34 cellular contexts compared by ENCODE assay signal in genomic region chr13:43193789-43194188, GRCh38.
"Had no signal": no experiment of that assay in that cellular context is flagged by ENCODE, and none has a peak within 500 bp of the region (broad histone marks: within the 10 kb centered on the region; RNA-seq: fewer than 3 reads in every experiment).

No MANE protein-coding gene starts in this region.

- H3K36me3 ChIP-seq: ascending aorta had no signal

- H3K4me3 Mint-ChIP-seq: activated B cell treated with CpG ODN at 0.5 μM for 24 hours; activated CD4-positive, alpha-beta memory T cell treated with anti-CD3 and anti-CD28 coated beads for 36 hours; activated CD4-positive, alpha-beta T cell treated with anti-CD3 and anti-CD28 coated beads, Interleukin-2, amount 10 ng/mL, durations not matched to agents 24 days and 14 days; activated CD8-positive, alpha-beta memory T cell treated with anti-CD3 and anti-CD28 coated beads, Interleukin-2, amount 10 ng/mL, durations not matched to agents 7 days and 5 days; activated CD8-positive, alpha-beta T cell treated with anti-CD3 and anti-CD28 coated beads for 36 hours; activated naive CD4-positive, alpha-beta T cell treated with anti-CD3 and anti-CD28 coated beads, Interleukin-2, amount 10 ng/mL, durations not matched to agents 7 days and 5 days; activated naive CD4-positive, alpha-beta T cell treated with anti-CD3 and anti-CD28 coated beads, Interleukin-2, amount 50 U/mL, for 24 hours; activated naive CD8-positive, alpha-beta T cell; activated naive CD8-positive, alpha-beta T cell treated with anti-CD3 and anti-CD28 coated beads, Interleukin-2, amount 10 ng/mL, durations not matched to agents 7 days and 5 days; activated naive CD8-positive, alpha-beta T cell treated with anti-CD3 and anti-CD28 coated beads, Interleukin-2, amount 50 U/mL, for 24 hours; activated T-cell treated with anti-CD3 and anti-CD28 coated beads, Interleukin-2, amount 50 U/mL, for 24 hours; brain; central memory CD8-positive, alpha-beta T cell; T-helper 1 cell treated with Interleukin-12 subunit alpha and Interleukin-12 subunit beta and Interleukin-4 antibody, amounts not matched to agents 30 μg/mL and 1 μg/mL, for 36 hours; T-helper 2 cell treated with Interferon-gamma antibody and Interleukin-4, amounts not matched to agents 5 μg/mL and 100 μg/mL, for 36 hours had no signal

- H3K27ac ChIP-seq: ascending aorta, VCaP had no signal

- H3K4me3 ChIP-seq: ascending aorta had no signal

- H3K27me3 Mint-ChIP-seq: activated naive CD4-positive, alpha-beta T cell treated with anti-CD3 and anti-CD28 coated beads, Interleukin-2, amount 10 ng/mL, durations not matched to agents 7 days and 5 days; activated naive CD8-positive, alpha-beta T cell; brain had no signal

- H3K9me3 Mint-ChIP-seq: activated B cell treated with CpG ODN at 0.5 μM for 24 hours; activated CD4-positive, alpha-beta memory T cell treated with anti-CD3 and anti-CD28 coated beads for 36 hours; activated CD4-positive, alpha-beta T cell treated with anti-CD3 and anti-CD28 coated beads, Interleukin-2, amount 10 ng/mL, durations not matched to agents 24 days and 14 days; activated CD8-positive, alpha-beta T cell treated with anti-CD3 and anti-CD28 coated beads for 36 hours; activated naive CD4-positive, alpha-beta T cell treated with anti-CD3 and anti-CD28 coated beads, Interleukin-2, amount 10 ng/mL, durations not matched to agents 7 days and 5 days; activated naive CD4-positive, alpha-beta T cell treated with anti-CD3 and anti-CD28 coated beads, Interleukin-2, amount 50 U/mL, for 24 hours; activated naive CD8-positive, alpha-beta T cell treated with anti-CD3 and anti-CD28 coated beads, Interleukin-2, amount 10 ng/mL, durations not matched to agents 7 days and 5 days; activated naive CD8-positive, alpha-beta T cell treated with anti-CD3 and anti-CD28 coated beads, Interleukin-2, amount 50 U/mL, for 24 hours; activated T-cell treated with anti-CD3 and anti-CD28 coated beads, Interleukin-2, amount 50 U/mL, for 24 hours; activated T-helper 2 cell treated with anti-CD3 and anti-CD28 coated beads, Interferon-gamma antibody, Interleukin-2, Interleukin-4, amounts not matched to agents 10 μg/mL and 5 μg/mL and 100 μg/mL, durations not matched to agents 14 hours and 24 hours and 36 hours; central memory CD8-positive, alpha-beta T cell; T-helper 1 cell treated with Interleukin-12 subunit alpha and Interleukin-12 subunit beta and Interleukin-4 antibody, amounts not matched to agents 30 μg/mL and 1 μg/mL, for 36 hours; T-helper 2 cell treated with Interferon-gamma antibody and Interleukin-4, amounts not matched to agents 5 μg/mL and 100 μg/mL, for 36 hours had no signal

- H3K9me3 ChIP-seq: ascending aorta had no signal

- H3K27ac Mint-ChIP-seq: activated B cell treated with CpG ODN at 0.5 μM for 24 hours; activated CD4-positive, alpha-beta memory T cell treated with anti-CD3 and anti-CD28 coated beads for 36 hours; activated CD4-positive, alpha-beta T cell treated with anti-CD3 and anti-CD28 coated beads, Interleukin-2, amount 10 ng/mL, durations not matched to agents 24 days and 14 days; activated CD8-positive, alpha-beta memory T cell treated with anti-CD3 and anti-CD28 coated beads, Interleukin-2, amount 10 ng/mL, durations not matched to agents 7 days and 5 days; activated CD8-positive, alpha-beta T cell treated with anti-CD3 and anti-CD28 coated beads for 36 hours; activated naive CD4-positive, alpha-beta T cell treated with anti-CD3 and anti-CD28 coated beads, Interleukin-2, amount 10 ng/mL, durations not matched to agents 7 days and 5 days; activated naive CD8-positive, alpha-beta T cell; activated naive CD8-positive, alpha-beta T cell treated with anti-CD3 and anti-CD28 coated beads, Interleukin-2, amount 10 ng/mL, durations not matched to agents 7 days and 5 days; activated naive CD8-positive, alpha-beta T cell treated with anti-CD3 and anti-CD28 coated beads, Interleukin-2, amount 50 U/mL, for 24 hours; activated T-cell treated with anti-CD3 and anti-CD28 coated beads, Interleukin-2, amount 50 U/mL, for 24 hours; activated T-helper 2 cell treated with anti-CD3 and anti-CD28 coated beads, Interferon-gamma antibody, Interleukin-2, Interleukin-4, amounts not matched to agents 10 μg/mL and 5 μg/mL and 100 μg/mL, durations not matched to agents 14 hours and 24 hours and 36 hours; T-helper 1 cell treated with Interleukin-12 subunit alpha and Interleukin-12 subunit beta and Interleukin-4 antibody, amounts not matched to agents 30 μg/mL and 1 μg/mL, for 36 hours; T-helper 2 cell treated with Interferon-gamma antibody and Interleukin-4, amounts not matched to agents 5 μg/mL and 100 μg/mL, for 36 hours had no signal

- ATAC-seq: activated CD8-positive, alpha-beta memory T cell treated with anti-CD3 and anti-CD28 coated beads, Interleukin-2, amount 10 ng/mL, durations not matched to agents 7 days and 5 days; activated CD8-positive, alpha-beta T cell treated with anti-CD3 and anti-CD28 coated beads for 36 hours; activated naive CD8-positive, alpha-beta T cell treated with anti-CD3 and anti-CD28 coated beads, Interleukin-2, amount 50 U/mL, for 24 hours had no signal

- DNase-seq: activated B cell treated with CpG ODN at 0.5 μM for 24 hours; activated CD4-positive, alpha-beta memory T cell treated with anti-CD3 and anti-CD28 coated beads for 36 hours; activated CD4-positive, alpha-beta T cell treated with anti-CD3 and anti-CD28 coated beads for 4 hours; activated CD4-positive, alpha-beta T cell treated with anti-CD3 and anti-CD28 coated beads, Interleukin-2, amount 10 ng/mL, durations not matched to agents 24 days and 14 days; activated CD4-positive, alpha-beta T cell treated with anti-CD3 and anti-CD28 coated beads, Interleukin-2, amount 50 U/mL, for 1 hour; activated CD4-positive, alpha-beta T cell treated with anti-CD3 and anti-CD28 coated beads, Interleukin-2, amount 50 U/mL, for 4 hours; activated CD4-positive, CD25-positive, alpha-beta regulatory T cell treated with anti-CD3 and anti-CD28 coated beads, Interleukin-2, amount 50 U/mL, for 72 hours; activated CD8-positive, alpha-beta memory T cell treated with anti-CD3 and anti-CD28 coated beads for 24 hours; activated CD8-positive, alpha-beta memory T cell treated with anti-CD3 and anti-CD28 coated beads, Interleukin-2, amount 10 ng/mL, durations not matched to agents 7 days and 5 days; activated CD8-positive, alpha-beta memory T cell treated with anti-CD3 and anti-CD28 coated beads, Interleukin-2, amount 50 U/mL, for 48 hours; activated CD8-positive, alpha-beta T cell treated with anti-CD3 and anti-CD28 coated beads for 36 hours; activated effector memory CD4-positive, alpha-beta T cell treated with Interleukin-2 at 50 U/mL for 16 hours; activated gamma-delta T cell; activated naive CD4-positive, alpha-beta T cell treated with anti-CD3 and anti-CD28 coated beads, Interleukin-2, amount 10 ng/mL, durations not matched to agents 7 days and 5 days; activated naive CD4-positive, alpha-beta T cell treated with Interleukin-2 at 50 U/mL for 16 hours; activated naive CD8-positive, alpha-beta T cell treated with anti-CD3 and anti-CD28 coated beads, Interleukin-2, amount 10 ng/mL, durations not matched to agents 7 days and 5 days; activated naive CD8-positive, alpha-beta T cell treated with anti-CD3 and anti-CD28 coated beads, Interleukin-2, amount 50 U/mL, for 24 hours; activated T-cell treated with anti-CD3 and anti-CD28 coated beads, Interleukin-2, amount 50 U/mL, for 24 hours; activated T-cell treated with anti-CD3 and anti-CD28 coated beads, Interleukin-2, amount 50 U/mL, for 48 hours; anterior cingulate cortex; caudate nucleus; cerebellar nuclear complex; T-helper 1 cell; T-helper 2 cell; T-helper 9 cell had no signal

- H3K36me3 Mint-ChIP-seq: activated CD4-positive, alpha-beta memory T cell treated with anti-CD3 and anti-CD28 coated beads for 36 hours; activated CD8-positive, alpha-beta memory T cell treated with anti-CD3 and anti-CD28 coated beads, Interleukin-2, amount 10 ng/mL, durations not matched to agents 7 days and 5 days; activated naive CD4-positive, alpha-beta T cell treated with anti-CD3 and anti-CD28 coated beads, Interleukin-2, amount 10 ng/mL, durations not matched to agents 7 days and 5 days; activated naive CD4-positive, alpha-beta T cell treated with anti-CD3 and anti-CD28 coated beads, Interleukin-2, amount 50 U/mL, for 24 hours; activated naive CD8-positive, alpha-beta T cell; activated naive CD8-positive, alpha-beta T cell treated with anti-CD3 and anti-CD28 coated beads, Interleukin-2, amount 10 ng/mL, durations not matched to agents 7 days and 5 days; brain had no signal

- H3K4me1 Mint-ChIP-seq: activated B cell treated with CpG ODN at 0.5 μM for 24 hours; activated CD4-positive, alpha-beta T cell treated with anti-CD3 and anti-CD28 coated beads, Interleukin-2, amount 10 ng/mL, durations not matched to agents 24 days and 14 days; activated CD8-positive, alpha-beta memory T cell treated with anti-CD3 and anti-CD28 coated beads, Interleukin-2, amount 10 ng/mL, durations not matched to agents 7 days and 5 days; activated naive CD4-positive, alpha-beta T cell treated with anti-CD3 and anti-CD28 coated beads, Interleukin-2, amount 10 ng/mL, durations not matched to agents 7 days and 5 days; activated naive CD4-positive, alpha-beta T cell treated with anti-CD3 and anti-CD28 coated beads, Interleukin-2, amount 50 U/mL, for 24 hours; activated naive CD8-positive, alpha-beta T cell treated with anti-CD3 and anti-CD28 coated beads, Interleukin-2, amount 10 ng/mL, durations not matched to agents 7 days and 5 days; activated naive CD8-positive, alpha-beta T cell treated with anti-CD3 and anti-CD28 coated beads, Interleukin-2, amount 50 U/mL, for 24 hours; central memory CD8-positive, alpha-beta T cell had no signal

- H3K4me1 ChIP-seq: ascending aorta had no signal

- H3K27me3 ChIP-seq: ascending aorta had no signal
